8 cellular contexts compared by ENCODE assay signal in genomic region chr2:218569661-218570500, GRCh38. TPM values are rescaled to one million over a fixed set of nuclear protein-coding genes. Genes with fewer than 3 reads are reported as not detected.
DNase-seq lines count a peak whose midpoint lies in the region; ATAC-seq and TF ChIP-seq lines count a peak whose summit lies in the region.

No MANE protein-coding gene starts in this region.

- H3K14ac ChIP-seq in H9 (ENCODE audit: insufficient read depth, low read length): peak overlapping the region; percentile 97; the same call in 1 of the 2 replicates

- H3K36me3 Mint-ChIP-seq in H9 (ENCODE audit: insufficient read depth in 1 of 3, low read depth in 3 of 3): peaks cover 19 to 46% (median 45%) of the 10 kb centered on the region in 3 experiments; a peak in 6 of 7 replicates
- peaks cover 52% of the 10 kb centered on the region for H3K36me3 Mint-ChIP-seq in T-helper 2 cell treated with Interferon-gamma antibody and Interleukin-4, amounts not matched to agents 5 μg/mL and 100 μg/mL, for 36 hours (ENCODE audit: low read depth)

- no peak overlapping the region for H3T11ph ChIP-seq in H9 (ENCODE audit: low read length)

- H4K91ac ChIP-seq in H9 (ENCODE audit: insufficient read length, low read depth, low read length): no peak overlapping the region

- no peak overlapping the region for H2BK15ac ChIP-seq in H9 (ENCODE audit: low read depth, low read length)

- peak; percentile 28 for DNase-seq in AG08396 (ENCODE audit: low spot score)
- no peak for DNase-seq in H9
- no peak for DNase-seq in T-helper 2 cell treated with Interferon-gamma antibody and Interleukin-4, amounts not matched to agents 5 μg/mL and 100 μg/mL, for 36 hours (ENCODE audit: low spot score)
- DNase-seq in fibroblast of gingiva (ENCODE audit: low read depth): peak; percentile 57
- no peak for DNase-seq in NCI-H1105 treated with DMSO at 0.1 percent for 48 hours (lab: John Stamatoyannopoulos, UW)
- DNase-seq in cerebellar nuclear complex (lab: John Stamatoyannopoulos, UW): no peak

- peak overlapping the region; percentile 3 for H3K18ac ChIP-seq in H9 (ENCODE audit: insufficient read length, low read depth, low read length)

- H3K36me3 ChIP-seq in neutrophil: peaks cover 9% of the 10 kb centered on the region

- H3K4me1 ChIP-seq in H9 (ENCODE audit: insufficient read depth, low read length) (peaks cover 2% of the 10 kb centered on the region; the same call in 1 of the 2 replicates), neutrophil (ENCODE audit: control insufficient read depth in 1 of 2, insufficient read depth in 1 of 2, low read depth in 1 of 2, low read length in 1 of 2) (peaks cover 25% of the 10 kb centered on the region in 2 experiments)

- H3K9ac ChIP-seq in H9 (ENCODE audit: extremely low read depth, insufficient read length, low read length): peak overlapping the region; percentile 98

- no CpG with 5 or more reads among the region's 10 CpGs for WGBS in H9 (ENCODE audit: extremely low coverage, insufficient read length, low lambda C conversion rate)

- no peaks in the 10 kb centered on the region for H3K27me3 Mint-ChIP-seq in H9 (ENCODE audit: low read depth)
- H3K27me3 Mint-ChIP-seq in T-helper 2 cell treated with Interferon-gamma antibody and Interleukin-4, amounts not matched to agents 5 μg/mL and 100 μg/mL, for 36 hours (ENCODE audit: low read depth): no peaks in the 10 kb centered on the region

- H3K9me3 Mint-ChIP-seq in H9: no peaks in the 10 kb centered on the region
- no peaks in the 10 kb centered on the region for H3K9me3 Mint-ChIP-seq in T-helper 2 cell treated with Interferon-gamma antibody and Interleukin-4, amounts not matched to agents 5 μg/mL and 100 μg/mL, for 36 hours

- H4K8ac ChIP-seq in H9 (replicated peaks; ENCODE audit: insufficient read length, low read depth, low read length): no peak overlapping the region

- no peak overlapping the region for H3K23ac ChIP-seq in H9 (ENCODE audit: insufficient read length, low read depth, low read length)

- H2AFZ ChIP-seq in H9 (ENCODE audit: low read length): no peak overlapping the region

- no peak for ATAC-seq in HG03571 (IDR thresholded peaks at IDR 0.05; ENCODE audit: unreplicated experiment)

- H3K23me2 ChIP-seq in H9 (ENCODE audit: insufficient read length, low read depth, low read length, poor library complexity, severe bottlenecking): peaks cover 11% of the 10 kb centered on the region

- no peak overlapping the region for H3K56ac ChIP-seq in H9 (ENCODE audit: insufficient read length, low read depth, low read length)

- H3K27me3 ChIP-seq in H9 (ENCODE audit: insufficient read depth, low read length): no peaks in the 10 kb centered on the region
- no peaks in the 10 kb centered on the region for H3K27me3 ChIP-seq in neutrophil

- H3K79me2 ChIP-seq in H9 (ENCODE audit: insufficient read depth, low read length): peaks cover 45% of the 10 kb centered on the region; the same call in 1 of the 2 replicates

- H3K9me3 ChIP-seq in H9 (ENCODE audit: control insufficient read depth, low read depth, low read length): no peaks in the 10 kb centered on the region
- H3K9me3 ChIP-seq in neutrophil: no peaks in the 10 kb centered on the region

- H3K4ac ChIP-seq in H9 (ENCODE audit: low read depth, low read length): no peak overlapping the region

- H4K20me1 ChIP-seq in H9 (ENCODE audit: control insufficient read depth, insufficient read depth, insufficient read length): no peaks in the 10 kb centered on the region

- H3K27ac Mint-ChIP-seq in H9: peak overlapping the region; percentile 98 to 100 (median 100)
- peak overlapping the region; percentile 100 for H3K27ac Mint-ChIP-seq in T-helper 2 cell treated with Interferon-gamma antibody and Interleukin-4, amounts not matched to agents 5 μg/mL and 100 μg/mL, for 36 hours

- H3K4me3 Mint-ChIP-seq in H9: peak overlapping the region; percentile 87 to 95
- peak overlapping the region; percentile 93 for H3K4me3 Mint-ChIP-seq in T-helper 2 cell treated with Interferon-gamma antibody and Interleukin-4, amounts not matched to agents 5 μg/mL and 100 μg/mL, for 36 hours

- peak overlapping the region; percentile 34 for H2BK5ac ChIP-seq in H9 (ENCODE audit: insufficient read length, low read length)

- no peak overlapping the region for H2BK12ac ChIP-seq in H9 (ENCODE audit: insufficient read length, low read depth, low read length)

- TF ChIP-seq CTCF in H9 (conservative IDR thresholded peaks at IDR 0.05) (no peak), neutrophil (IDR thresholded peaks at IDR 0.05) (no peak)

- peak overlapping the region; percentile 82 to 94 for H3K4me3 ChIP-seq in neutrophil (ENCODE audit: low read depth in 1 of 2, low read length in 1 of 2)

- peaks cover 26 to 35% of the 10 kb centered on the region in 2 experiments for H3K4me1 Mint-ChIP-seq in H9
- H3K4me1 Mint-ChIP-seq in T-helper 2 cell treated with Interferon-gamma antibody and Interleukin-4, amounts not matched to agents 5 μg/mL and 100 μg/mL, for 36 hours (ENCODE audit: low read depth): peaks cover 41% of the 10 kb centered on the region

- H3K4me2 ChIP-seq in H9 (ENCODE audit: insufficient read depth, insufficient read length, low read length): peak overlapping the region; percentile 99

- no peak overlapping the region for H2BK20ac ChIP-seq in H9 (ENCODE audit: low read depth, low read length, poor library complexity, severe bottlenecking)

- peaks cover 4% of the 10 kb centered on the region for H3K79me1 ChIP-seq in H9 (ENCODE audit: insufficient read depth, low read depth, low read length, poor library complexity, severe bottlenecking)

- H4K5ac ChIP-seq in H9 (ENCODE audit: insufficient read length, low read depth, low read length): no peak overlapping the region

- H2BK120ac ChIP-seq in H9 (ENCODE audit: low read depth, low read length, poor library complexity, severe bottlenecking): no peak overlapping the region

- no peak overlapping the region for H2AK5ac ChIP-seq in H9 (ENCODE audit: insufficient read length, low read length)

- peak overlapping the region; percentile 93 for H3K27ac ChIP-seq in H9 (ENCODE audit: insufficient read length, low read depth, low read length)
- peak overlapping the region; percentile 94 for H3K27ac ChIP-seq in neutrophil

RNA-seq across cellular contexts. Expression of gene CNOT9, which starts 1.2 kb away (rescaled TPM):
- total RNA-seq in H9 (2021): 83.5 and 91.2 TPM in 2 replicates

RNA-seq across cellular contexts. Expression of gene USP37, which starts 1.7 kb away (rescaled TPM):
- total RNA-seq in H9 (2021): 34.5 and 34.9 TPM in 2 replicates

RNA-seq across cellular contexts. Expression of gene PLCD4, which starts 37.8 kb away (rescaled TPM):
- 0.18 and 0.42 TPM in 2 replicates for total RNA-seq in H9 (2021)

Comparison
In these comparisons a context has a peak if more than half of its experiments do, and no peak if none do; other contexts are left out.
1. DNase-seq: peak in AG08396 (single experiment) and fibroblast of gingiva (single experiment); none in H9 (single experiment), T-helper 2 cell treated with Interferon-gamma antibody and Interleukin-4, amounts not matched to agents 5 μg/mL and 100 μg/mL, for 36 hours (single experiment), NCI-H1105 treated with DMSO at 0.1 percent for 48 hours (single experiment) and cerebellar nuclear complex (0 of 2).